11 cellular contexts compared by ENCODE assay signal in genomic region chr6:21402368-21402767, GRCh38.
DNase-seq lines count a peak whose midpoint lies in the region; ATAC-seq lines count a peak whose summit lies in the region.
"Had no signal": no experiment of that assay in that cellular context is flagged by ENCODE, and none has a peak within 500 bp of the region (broad histone marks: within the 10 kb centered on the region; RNA-seq: fewer than 3 reads in every experiment).

No MANE protein-coding gene starts in this region.

- no peak overlapping the region for H3K27ac Mint-ChIP-seq in activated CD8-positive, alpha-beta memory T cell treated with anti-CD3 and anti-CD28 coated beads, Interleukin-2, amount 10 ng/mL, durations not matched to agents 7 days and 5 days
- H3K27ac Mint-ChIP-seq: activated B cell treated with CpG ODN at 0.5 μM for 24 hours; GM23338; stimulated activated naive CD8-positive, alpha-beta T cell treated with anti-CD3 and anti-CD28 coated beads, Interleukin-15, Interleukin-2, amounts not matched to agents 100 ng/mL and 50 ng/mL, for 24 hours had no signal

- ATAC-seq in activated CD8-positive, alpha-beta memory T cell treated with anti-CD3 and anti-CD28 coated beads, Interleukin-2, amount 10 ng/mL, durations not matched to agents 7 days and 5 days = peak; percentile 84
- ATAC-seq in HG02840 (IDR thresholded peaks at IDR 0.05; ENCODE audit: low FRiP score, unreplicated experiment) = peak; percentile 65
- ATAC-seq: GM23338 had no signal

- peaks cover 2% of the 10 kb centered on the region for H3K9me3 Mint-ChIP-seq in activated CD8-positive, alpha-beta memory T cell treated with anti-CD3 and anti-CD28 coated beads, Interleukin-2, amount 10 ng/mL, durations not matched to agents 7 days and 5 days (ENCODE audit: low read depth)
- H3K9me3 Mint-ChIP-seq: activated B cell treated with CpG ODN at 0.5 μM for 24 hours, GM23338 had no signal

- peaks cover 36% of the 10 kb centered on the region for H3K27me3 Mint-ChIP-seq in activated CD8-positive, alpha-beta memory T cell treated with anti-CD3 and anti-CD28 coated beads, Interleukin-2, amount 10 ng/mL, durations not matched to agents 7 days and 5 days
- H3K27me3 Mint-ChIP-seq: activated B cell treated with CpG ODN at 0.5 μM for 24 hours had no signal

- no peak overlapping the region for H3K4me3 Mint-ChIP-seq in activated CD8-positive, alpha-beta memory T cell treated with anti-CD3 and anti-CD28 coated beads, Interleukin-2, amount 10 ng/mL, durations not matched to agents 7 days and 5 days
- H3K4me3 Mint-ChIP-seq: activated B cell treated with CpG ODN at 0.5 μM for 24 hours; GM23338; stimulated activated naive CD8-positive, alpha-beta T cell treated with anti-CD3 and anti-CD28 coated beads, Interleukin-15, Interleukin-2, amounts not matched to agents 100 ng/mL and 50 ng/mL, for 24 hours had no signal

- DNase-seq in activated CD8-positive, alpha-beta memory T cell treated with anti-CD3 and anti-CD28 coated beads, Interleukin-2, amount 10 ng/mL, durations not matched to agents 7 days and 5 days = peak; percentile 68
- DNase-seq in activated CD8-positive, alpha-beta memory T cell treated with anti-CD3 and anti-CD28 coated beads, Interleukin-2, amount 50 U/mL, for 4 hours = no peak
- DNase-seq in activated T-cell treated with anti-CD3 and anti-CD28 coated beads, Interleukin-2, amount 50 U/mL, for 48 hours = peak; percentile 42 to 54
- peak in 2 of 3 donors; percentile 7 for DNase-seq in stimulated activated CD4-positive, alpha-beta T cell treated with anti-CD3 and anti-CD28 coated beads, TNF-alpha, amount 100 ng/mL, for 48 hours (ENCODE audit: low read depth in 3 of 3)
- DNase-seq in NCI-H2107 treated with DMSO at 0.1 percent for 48 hours (lab: John Stamatoyannopoulos, UW; ENCODE audit: unreplicated experiment) (no peak), HuH-7 (ENCODE audit: low spot score) (no peak), cerebellum (ENCODE audit: low spot score) (no peak)
- DNase-seq: activated B cell treated with CpG ODN at 0.5 μM for 24 hours had no signal

- H3K36me3 Mint-ChIP-seq in activated CD8-positive, alpha-beta memory T cell treated with anti-CD3 and anti-CD28 coated beads, Interleukin-2, amount 10 ng/mL, durations not matched to agents 7 days and 5 days = peaks cover 2% of the 10 kb centered on the region

- H3K4me1 Mint-ChIP-seq in activated CD8-positive, alpha-beta memory T cell treated with anti-CD3 and anti-CD28 coated beads, Interleukin-2, amount 10 ng/mL, durations not matched to agents 7 days and 5 days = peaks cover 26% of the 10 kb centered on the region
- H3K4me1 Mint-ChIP-seq: activated B cell treated with CpG ODN at 0.5 μM for 24 hours had no signal

- CTCF ChIA-PET in activated CD8-positive, alpha-beta memory T cell treated with anti-CD3 and anti-CD28 coated beads, Interleukin-2, amount 10 ng/mL, durations not matched to agents 7 days and 5 days (lab: Charles Lee) = no interaction called here

Comparison
In these comparisons a context has a peak if more than half of its experiments do, and no peak if none do; other contexts are left out.
1. DNase-seq: peak in activated CD8-positive, alpha-beta memory T cell treated with anti-CD3 and anti-CD28 coated beads, Interleukin-2, amount 10 ng/mL, durations not matched to agents 7 days and 5 days (single experiment), activated T-cell treated with anti-CD3 and anti-CD28 coated beads, Interleukin-2, amount 50 U/mL, for 48 hours (2 of 2) and stimulated activated CD4-positive, alpha-beta T cell treated with anti-CD3 and anti-CD28 coated beads, TNF-alpha, amount 100 ng/mL, for 48 hours (2 of 3); none in activated CD8-positive, alpha-beta memory T cell treated with anti-CD3 and anti-CD28 coated beads, Interleukin-2, amount 50 U/mL, for 4 hours (single experiment), NCI-H2107 treated with DMSO at 0.1 percent for 48 hours (single experiment), HuH-7 (single experiment) and cerebellum (single experiment).